Comparison of ENCODE assay signal across 21 cellular contexts in genomic region chr9:3482578-3482977, GRCh38.
"Had no signal": no experiment of that assay in that cellular context is flagged by ENCODE, and none has a peak within 500 bp of the region (broad histone marks: within the 10 kb centered on the region; RNA-seq: fewer than 3 reads in every experiment).

No MANE protein-coding gene starts in this region.

- H3K4me3 Mint-ChIP-seq: naive thymus-derived CD8-positive, alpha-beta T cell; stimulated activated effector memory CD8-positive, alpha-beta T cell treated with anti-CD3 and anti-CD28 coated beads, Interleukin-12 subunit alpha, Interleukin-12 subunit beta, amount 100 ng/mL, for 72 hours had no signal

- H3K9me3 Mint-ChIP-seq: stimulated activated effector memory CD8-positive, alpha-beta T cell treated with anti-CD3 and anti-CD28 coated beads, Interleukin-12 subunit alpha, Interleukin-12 subunit beta, amount 100 ng/mL, for 72 hours had no signal

- H3K27me3 Mint-ChIP-seq: naive thymus-derived CD8-positive, alpha-beta T cell had no signal

- DNase-seq: cortex of kidney; foreskin fibroblast; gastrocnemius medialis; head of caudate nucleus; left ventricle myocardium superior; lower lobe of right lung; naive thymus-derived CD8-positive, alpha-beta T cell; occipital lobe; ovary; posterior cingulate gyrus; psoas muscle; right cardiac atrium; sigmoid colon; stimulated activated CD4-positive, alpha-beta T cell treated with anti-CD3 and anti-CD28 coated beads, Interleukin-2, amount 100 ng/mL, for 24 hours; stimulated activated CD4-positive, alpha-beta T cell treated with anti-CD3 and anti-CD28 coated beads, Interleukin-4, amount 100 ng/mL, for 24 hours; stimulated activated naive CD4-positive, alpha-beta T cell treated with Interleukin-2 at 50 U/mL for 16 hours; stomach; thyroid gland; trophoblast cell had no signal

- H3K27ac Mint-ChIP-seq: stimulated activated effector memory CD8-positive, alpha-beta T cell treated with anti-CD3 and anti-CD28 coated beads, Interleukin-12 subunit alpha, Interleukin-12 subunit beta, amount 100 ng/mL, for 72 hours had no signal

- ATAC-seq: esophagus mucosa; gastrocnemius medialis; left ventricle myocardium superior; lower lobe of right lung; naive thymus-derived CD8-positive, alpha-beta T cell; psoas muscle; right cardiac atrium; stimulated activated effector memory CD8-positive, alpha-beta T cell treated with anti-CD3 and anti-CD28 coated beads, Interleukin-12 subunit alpha, Interleukin-12 subunit beta, amount 100 ng/mL, for 72 hours had no signal
